Comparison of ENCODE assay signal across 8 cellular contexts in genomic region chrX:47556045-47556623, GRCh38.
DNase-seq lines count a peak whose midpoint lies in the region; ATAC-seq lines count a peak whose summit lies in the region.

No MANE protein-coding gene starts in this region.

- H3K4me1 ChIP-seq in effector memory CD4-positive, alpha-beta T cell (ENCODE audit: control insufficient read depth, insufficient read depth, low read length, poor library complexity, severe bottlenecking) = no peaks in the 10 kb centered on the region

- H3K27ac ChIP-seq in effector memory CD4-positive, alpha-beta T cell (ENCODE audit: insufficient read depth, low read length, poor library complexity, severe bottlenecking) = peak overlapping the region; percentile 71

- in situ Hi-C loops in ACHN (cut with HindIII; ENCODE audit: low pct_ligation_motif_present, low pct_unique_long_range_greater_than_20kb, low sequenced_read_pairs) = no loop called here

- H3K36me3 ChIP-seq in effector memory CD4-positive, alpha-beta T cell (ENCODE audit: control insufficient read depth, insufficient read depth, low read length) = no peaks in the 10 kb centered on the region

- H3K9me3 ChIP-seq in effector memory CD4-positive, alpha-beta T cell (ENCODE audit: control insufficient read depth, low read length) = no peaks in the 10 kb centered on the region

- H3K4me3 ChIP-seq in effector memory CD4-positive, alpha-beta T cell (ENCODE audit: insufficient read depth, low read depth, low read length, poor library complexity, severe bottlenecking) = peak overlapping the region; percentile 38

- H3K27me3 ChIP-seq in effector memory CD4-positive, alpha-beta T cell (replicated peaks; ENCODE audit: control insufficient read depth, insufficient read depth, low read length, poor library complexity, severe bottlenecking) = no peaks in the 10 kb centered on the region

- peak; percentile 75 for ATAC-seq in GM18870 (IDR thresholded peaks at IDR 0.05; ENCODE audit: unreplicated experiment)
- ATAC-seq in HG03135 (IDR thresholded peaks at IDR 0.05; ENCODE audit: unreplicated experiment) = peak; percentile 93

- DNase-seq in ACHN (peak; percentile 81), NCI-H510A treated with DMSO at 0.1 percent for 48 hours (lab: John Stamatoyannopoulos, UW) (peak; percentile 81), medulla oblongata (ENCODE audit: extremely low spot score) (peak; percentile 94)
- peak; percentile 60 to 61 for DNase-seq in activated CD8-positive, alpha-beta memory T cell treated with anti-CD3 and anti-CD28 coated beads for 1 hour (ENCODE audit: extremely low read depth in 1 of 2, low read depth in 1 of 2)
- DNase-seq in effector memory CD4-positive, alpha-beta T cell = peak; percentile 65 to 79 (median 75)
- peak; percentile 55 to 80 (median 71) for DNase-seq in stimulated activated CD4-positive, alpha-beta T cell treated with anti-CD3 and anti-CD28 coated beads, TNF-alpha, amount 100 ng/mL, for 48 hours (ENCODE audit: low read depth in 3 of 3)

Comparison
In these comparisons a context has a peak if more than half of its experiments do, and no peak if none do; other contexts are left out.
1. Peak in every context shown above with its lines: DNase-seq, ATAC-seq, H3K4me3 ChIP-seq and H3K27ac ChIP-seq.